Comparison of ENCODE assay signal across 24 cellular contexts in the genomic region with DNA sequence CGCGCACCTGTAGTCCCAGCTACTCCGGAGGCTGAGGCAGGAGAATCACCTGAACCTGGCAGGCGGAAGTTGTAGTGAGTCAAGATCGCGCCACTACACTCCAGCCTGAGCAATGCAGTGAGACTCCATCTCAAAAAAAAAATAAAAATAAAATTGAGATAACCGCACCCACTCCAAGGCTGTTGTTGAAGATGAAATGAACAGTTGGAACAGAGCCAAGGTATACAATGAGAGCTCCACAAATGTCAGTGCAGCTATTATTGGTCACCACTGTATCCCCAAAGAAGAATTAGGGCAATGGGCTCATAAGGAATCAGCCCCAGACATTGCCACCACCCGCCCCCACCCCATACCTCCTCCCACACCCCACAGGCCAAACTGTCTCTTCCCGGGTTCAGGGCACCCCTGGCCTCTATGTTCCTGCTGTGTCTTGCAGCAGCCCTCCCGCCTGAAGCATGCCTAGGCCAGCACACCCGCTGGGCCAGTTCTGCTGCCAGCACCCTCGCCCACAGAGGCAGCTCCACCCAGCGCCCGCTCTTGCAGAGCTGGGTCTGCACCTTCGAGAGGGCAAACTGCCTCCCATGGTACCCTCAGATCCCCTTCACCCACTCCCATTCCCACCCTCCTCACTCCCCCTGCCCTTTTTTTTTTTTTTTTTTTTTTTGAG. TPM values are rescaled to one million over a fixed set of nuclear protein-coding genes. Genes with fewer than 3 reads are reported as not detected.
A peak's percentile ranks its signal among the peaks of the same experiment; 100 is the strongest.
DNase-seq lines count a peak whose midpoint lies in the region; ATAC-seq, FAIRE-seq and TF ChIP-seq lines count a peak whose summit lies in the region.
"Had no signal": no experiment of that assay in that cellular context is flagged by ENCODE, and none has a peak within 500 bp of the region (broad histone marks: within the 10 kb centered on the region; RNA-seq: fewer than 3 reads in every experiment).

No MANE protein-coding gene starts in this region.

- peaks cover 52 to 55% of the 10 kb centered on the region in 2 donors for H3K4me1 Mint-ChIP-seq in effector memory CD8-positive, alpha-beta T cell (ENCODE audit: low read depth in 2 of 2)

- no peaks in the 10 kb centered on the region for H3K9me3 Mint-ChIP-seq in effector memory CD8-positive, alpha-beta T cell
- H3K9me3 Mint-ChIP-seq: activated naive CD8-positive, alpha-beta T cell treated with anti-CD3 and anti-CD28 coated beads for 36 hours; endodermal cell had no signal

- H3K4me3 ChIP-seq in MG63 (no peak overlapping the region), prostate gland (no peak overlapping the region)
- H3K4me3 ChIP-seq: mucosa of descending colon, neural progenitor cell, spleen, upper lobe of left lung had no signal

- H3K36me3 Mint-ChIP-seq in effector memory CD8-positive, alpha-beta T cell (ENCODE audit: insufficient read depth): peaks cover 56% of the 10 kb centered on the region
- H3K36me3 Mint-ChIP-seq: activated CD8-positive, alpha-beta memory T cell treated with anti-CD3 and anti-CD28 coated beads, Interleukin-2, amount 10 ng/mL, durations not matched to agents 7 days and 5 days; activated naive CD8-positive, alpha-beta T cell treated with anti-CD3 and anti-CD28 coated beads for 36 hours; neural progenitor cell had no signal

- peaks cover 17% of the 10 kb centered on the region for H3K27me3 ChIP-seq in MG63
- no peaks in the 10 kb centered on the region for H3K27me3 ChIP-seq in prostate gland (replicated peaks; ENCODE audit: insufficient read depth)

- 46% methylated on average over 15 of the region's 15 CpGs for WGBS in prostate gland

- peak overlapping the region; percentile 56 to 98 for H3K4me3 Mint-ChIP-seq in effector memory CD8-positive, alpha-beta T cell
- H3K4me3 Mint-ChIP-seq: activated CD4-positive, alpha-beta T cell treated with anti-CD3 and anti-CD28 coated beads for 36 hours; activated CD8-positive, alpha-beta memory T cell treated with anti-CD3 and anti-CD28 coated beads, Interleukin-2, amount 10 ng/mL, durations not matched to agents 7 days and 5 days; activated naive CD8-positive, alpha-beta T cell treated with anti-CD3 and anti-CD28 coated beads for 36 hours; endodermal cell; neural progenitor cell had no signal

- no peaks in the 10 kb centered on the region for H3K27me3 Mint-ChIP-seq in effector memory CD8-positive, alpha-beta T cell

- no peak for ATAC-seq in effector memory CD8-positive, alpha-beta T cell (replicated peaks)
- ATAC-seq: activated CD4-positive, alpha-beta T cell treated with anti-CD3 and anti-CD28 coated beads for 36 hours; activated CD8-positive, alpha-beta memory T cell treated with anti-CD3 and anti-CD28 coated beads, Interleukin-2, amount 10 ng/mL, durations not matched to agents 7 days and 5 days; mucosa of descending colon had no signal

- TF ChIP-seq CTCF in prostate gland (IDR thresholded peaks at IDR 0.05): peak in 1 of 4 experiments; percentile 22

- H3K9me3 ChIP-seq in MG63 (no peaks in the 10 kb centered on the region), prostate gland (no peaks in the 10 kb centered on the region)
- H3K9me3 ChIP-seq: BE2C, mucosa of descending colon, spleen, upper lobe of left lung had no signal

- DNase-seq in NCI-H345 (lab: John Stamatoyannopoulos, UW) (peak; percentile 18), NCI-H345 treated with DMSO at 0.1 percent for 48 hours (lab: John Stamatoyannopoulos, UW; ENCODE audit: unreplicated experiment) (no peak), MG63 (peak; percentile 28), prostate gland (ENCODE audit: low spot score) (peak; percentile 84), NCI-H748 (lab: John Stamatoyannopoulos, UW; ENCODE audit: unreplicated experiment) (no peak), GM12892 (ENCODE audit: insufficient read length) (no peak), dermis blood vessel endothelial cell (no peak)
- DNase-seq in effector memory CD8-positive, alpha-beta T cell: no peak
- DNase-seq: activated CD4-positive, alpha-beta T cell treated with anti-CD3 and anti-CD28 coated beads for 36 hours; activated CD8-positive, alpha-beta memory T cell treated with anti-CD3 and anti-CD28 coated beads, Interleukin-2, amount 10 ng/mL, durations not matched to agents 7 days and 5 days; activated naive CD8-positive, alpha-beta T cell treated with anti-CD3 and anti-CD28 coated beads for 36 hours; BE2C; endodermal cell; KBM-7; MV-4-11; NCI-H187 treated with DMSO at 0.1 percent for 48 hours; spleen; stimulated activated CD4-positive, alpha-beta T cell treated with anti-CD3 and anti-CD28 coated beads, Interleukin-4, amount 100 ng/mL, for 4 hours had no signal

- H3K36me3 ChIP-seq in MG63: no peaks in the 10 kb centered on the region
- no peaks in the 10 kb centered on the region for H3K36me3 ChIP-seq in prostate gland
- H3K36me3 ChIP-seq: BE2C, neural progenitor cell, spleen, upper lobe of left lung had no signal

- peak overlapping the region; percentile 22 to 51 for H3K27ac Mint-ChIP-seq in effector memory CD8-positive, alpha-beta T cell
- H3K27ac Mint-ChIP-seq: activated CD4-positive, alpha-beta T cell treated with anti-CD3 and anti-CD28 coated beads for 36 hours; activated CD8-positive, alpha-beta memory T cell treated with anti-CD3 and anti-CD28 coated beads, Interleukin-2, amount 10 ng/mL, durations not matched to agents 7 days and 5 days; activated naive CD8-positive, alpha-beta T cell treated with anti-CD3 and anti-CD28 coated beads for 36 hours; endodermal cell; neural progenitor cell had no signal

- no peak for TF ChIP-seq POLR2A in prostate gland (IDR thresholded peaks at IDR 0.05)
- TF ChIP-seq POLR2A in GM12892 (IDR thresholded peaks at IDR 0.05; ENCODE audit: low read depth, low read length): no peak

- intact Hi-C loops in prostate gland (cut with DNase I): no loop called here

- no peak for FAIRE-seq in GM12892 (lab: Jason Lieb, UNC)
- FAIRE-seq: A204.1, TTC549 had no signal

- peak overlapping the region; percentile 11 to 49 for H3K27ac ChIP-seq in prostate gland
- H3K27ac ChIP-seq: neural progenitor cell, upper lobe of left lung had no signal

- H3K4me1 ChIP-seq in prostate gland (replicated peaks): no peaks in the 10 kb centered on the region
- H3K4me1 ChIP-seq: BE2C had no signal

RNA-seq across cellular contexts. Expression of a gene that starts 3.5 kb away (rescaled TPM):
- not detected in 2 replicates for total RNA-seq in MG63 (2014; rRNA removed; shearing (Covaris generic); ENCODE audit: low replicate concordance)
- total RNA-seq in prostate gland: 10 to 100 TPM in 1 of 2 donors, 1 to 10 TPM in 1; 3.4 to 17.0 TPM
- 0.15 TPM for polyA plus RNA-seq in GM12892 (2012; ENCODE audit: missing spikeins)
- under 0.01 TPM in 1 of 2 replicates, not detected in the other for total RNA-seq in dermis blood vessel endothelial cell
- total RNA-seq: activated naive CD8-positive, alpha-beta T cell treated with anti-CD3 and anti-CD28 coated beads for 36 hours; renal cortical epithelial cell had no signal

RNA-seq across cellular contexts. Expression of a gene that starts 17.6 kb away (rescaled TPM):
- 172 and 247 TPM in 2 replicates for total RNA-seq in MG63 (2014; rRNA removed; shearing (Covaris generic); ENCODE audit: low replicate concordance)
- total RNA-seq in prostate gland: 10 to 100 TPM; 93.4 to 94.2 TPM
- 37.4 TPM for polyA plus RNA-seq in GM12892 (2012; ENCODE audit: missing spikeins)
- 125 and 147 TPM in 2 replicates for total RNA-seq in dermis blood vessel endothelial cell

RNA-seq across cellular contexts. Expression of a gene that starts 22.9 kb away (rescaled TPM):
- 16.6 and 27.0 TPM in 2 replicates for total RNA-seq in MG63 (2014; rRNA removed; shearing (Covaris generic); ENCODE audit: low replicate concordance)
- total RNA-seq in prostate gland: 10 to 100 TPM; 36.3 to 57.9 TPM
- polyA plus RNA-seq in GM12892 (2012; ENCODE audit: missing spikeins): 10.7 TPM
- 9.5 and 12.6 TPM in 2 replicates for total RNA-seq in dermis blood vessel endothelial cell

RNA-seq across cellular contexts. Expression of a gene that starts 45.0 kb away (rescaled TPM):
- total RNA-seq in MG63 (2014; rRNA removed; shearing (Covaris generic); ENCODE audit: low replicate concordance): 31.7 and 43.3 TPM in 2 replicates
- total RNA-seq in prostate gland (10 to 100 TPM; 23.6 to 23.8 TPM), dermis blood vessel endothelial cell (8.6 and 11.2 TPM in 2 replicates)
- 19.1 TPM for polyA plus RNA-seq in GM12892 (2012; ENCODE audit: missing spikeins)

RNA-seq across cellular contexts. Expression of a gene that starts 48.0 kb away (rescaled TPM):
- 24.9 and 43.3 TPM in 2 replicates for total RNA-seq in MG63 (2014; rRNA removed; shearing (Covaris generic); ENCODE audit: low replicate concordance)
- total RNA-seq in prostate gland: 1 to 10 TPM; 3.7 to 8.2 TPM
- 9.0 TPM for polyA plus RNA-seq in GM12892 (2012; ENCODE audit: missing spikeins)
- total RNA-seq in dermis blood vessel endothelial cell: 4.6 and 7.6 TPM in 2 replicates

Comparison
In these comparisons a context has a peak if more than half of its experiments do, and no peak if none do; other contexts are left out.
1. DNase-seq: peak in NCI-H345 (single experiment), MG63 (single experiment) and prostate gland (single experiment); none in NCI-H345 treated with DMSO at 0.1 percent for 48 hours (single experiment), effector memory CD8-positive, alpha-beta T cell (0 of 3), NCI-H748 (single experiment), GM12892 (single experiment) and dermis blood vessel endothelial cell (single experiment).